8 cellular contexts compared by ENCODE assay signal in genomic region chr6:26342106-26342999, GRCh38. TPM values are rescaled to one million over a fixed set of nuclear protein-coding genes. Genes with fewer than 3 reads are reported as not detected.
DNase-seq lines count a peak whose midpoint lies in the region; ATAC-seq and TF ChIP-seq lines count a peak whose summit lies in the region.

No MANE protein-coding gene starts in this region.

- H3K4me3 ChIP-seq in Loucy (ENCODE audit: low read length, poor library complexity, severe bottlenecking) (peak overlapping the region; percentile 71), retinal pigment epithelial cell (ENCODE audit: low read length) (peak overlapping the region; percentile 15), gastroesophageal sphincter (no peak overlapping the region)

- peak overlapping the region; percentile 43 to 69 for H3K4me3 Mint-ChIP-seq in CD14-positive monocyte
- peak overlapping the region; percentile 87 for H3K4me3 Mint-ChIP-seq in central memory CD8-positive, alpha-beta T cell

- DNase-seq in CD14-positive monocyte (ENCODE audit: low spot score) (no peak), retinal pigment epithelial cell (ENCODE audit: low read depth) (no peak), dedifferentiated amniotic fluid mesenchymal stem cell (ENCODE audit: extremely low spot score) (no peak)
- no peak for DNase-seq in central memory CD8-positive, alpha-beta T cell (ENCODE audit: low spot score in 2 of 2)

- no peak for TF ChIP-seq EP300 in gastroesophageal sphincter (IDR thresholded peaks at IDR 0.05)

- peaks cover 2 to 10% (median 10%) of the 10 kb centered on the region in 3 donors for H3K27me3 Mint-ChIP-seq in CD14-positive monocyte (ENCODE audit: low read depth in 3 of 3)
- no peaks in the 10 kb centered on the region for H3K27me3 Mint-ChIP-seq in central memory CD8-positive, alpha-beta T cell

- H3K36me3 ChIP-seq in Loucy (ENCODE audit: insufficient read depth, low read length) = no peaks in the 10 kb centered on the region
- no peaks in the 10 kb centered on the region for H3K36me3 ChIP-seq in gastroesophageal sphincter

- peaks cover 6% of the 10 kb centered on the region for H3K4me1 Mint-ChIP-seq in CD14-positive monocyte
- no peaks in the 10 kb centered on the region for H3K4me1 Mint-ChIP-seq in central memory CD8-positive, alpha-beta T cell

- H3K27me3 ChIP-seq in Loucy (ENCODE audit: insufficient read depth, low read length, poor library complexity, severe bottlenecking) (no peaks in the 10 kb centered on the region), gastroesophageal sphincter (peaks cover 34% of the 10 kb centered on the region)

- WGBS in gastroesophageal sphincter (ENCODE audit: low coverage in 1 of 2), 2 donors = 47 to 58% methylated on average over 10 to 11 of the region's 11 CpGs

- TF ChIP-seq CTCF in CD14-positive monocyte (IDR thresholded peaks at IDR 0.05) (no peak), Loucy (conservative IDR thresholded peaks at IDR 0.05; ENCODE audit: low read length) (no peak), retinal pigment epithelial cell (conservative IDR thresholded peaks at IDR 0.05; ENCODE audit: low read depth, low read length) (no peak), gastroesophageal sphincter (IDR thresholded peaks at IDR 0.05) (no peak)

- H3K4me2 ChIP-seq in Loucy (ENCODE audit: low read depth, low read length, poor library complexity, severe bottlenecking) = peak overlapping the region; percentile 86

- H3K4me1 ChIP-seq in Loucy (ENCODE audit: insufficient read depth, low read length, poor library complexity, severe bottlenecking) (peaks cover 6% of the 10 kb centered on the region), gastroesophageal sphincter (peaks cover 0 to 8% (median 0%) of the 10 kb centered on the region in 3 donors)

- intact Hi-C loops in CD14-positive monocyte (cut with micrococcal nuclease) = loop anchor here (10.0 kb wide), 2 partner anchors 82 to 252 kb away; partner anchors contain the start of gene ABT1 (in 1 of the 2)

- peak overlapping the region; percentile 58 for H3K9ac ChIP-seq in Loucy (ENCODE audit: low read depth, low read length, poor library complexity, severe bottlenecking)

- TF ChIP-seq POLR2A in gastroesophageal sphincter (IDR thresholded peaks at IDR 0.05) = no peak

- ATAC-seq in GM21390 (IDR thresholded peaks at IDR 0.05; ENCODE audit: unreplicated experiment) = peak; percentile 62
- peak; percentile 59 for ATAC-seq in central memory CD8-positive, alpha-beta T cell (replicated peaks; ENCODE audit: extremely low read depth, poor library complexity, severe bottlenecking)
- ATAC-seq in GM18873 (IDR thresholded peaks at IDR 0.05; ENCODE audit: low FRiP score, unreplicated experiment) = no peak
- no peak for ATAC-seq in gastroesophageal sphincter

- no peaks in the 10 kb centered on the region for H3K36me3 Mint-ChIP-seq in CD14-positive monocyte
- H3K36me3 Mint-ChIP-seq in central memory CD8-positive, alpha-beta T cell (ENCODE audit: insufficient read depth) = no peaks in the 10 kb centered on the region

- H2AFZ ChIP-seq in Loucy (ENCODE audit: low read length) = peak overlapping the region; percentile 99

- peak overlapping the region in 3 of 7 donors; percentile 23 to 56 (median 50) for H3K27ac Mint-ChIP-seq in CD14-positive monocyte
- H3K27ac Mint-ChIP-seq in central memory CD8-positive, alpha-beta T cell (ENCODE audit: low read depth) = peak overlapping the region; percentile 91

- no peaks in the 10 kb centered on the region for H3K79me2 ChIP-seq in Loucy (ENCODE audit: insufficient read depth, low read length)

- no peaks in the 10 kb centered on the region for H3K9me2 ChIP-seq in Loucy (replicated peaks; ENCODE audit: low read depth, low read length)

- no peaks in the 10 kb centered on the region for H3K9me3 ChIP-seq in Loucy (ENCODE audit: insufficient read depth, low read depth, low read length)
- H3K9me3 ChIP-seq in gastroesophageal sphincter = no peaks in the 10 kb centered on the region

- no peak overlapping the region for H3K27ac ChIP-seq in gastroesophageal sphincter

- H4K20me1 ChIP-seq in Loucy (ENCODE audit: insufficient read depth, low read length, poor library complexity, severe bottlenecking) = no peaks in the 10 kb centered on the region

- H3F3A ChIP-seq in Loucy (ENCODE audit: low read depth) = no peaks in the 10 kb centered on the region

- no peaks in the 10 kb centered on the region for H3K9me3 Mint-ChIP-seq in CD14-positive monocyte
- H3K9me3 Mint-ChIP-seq in central memory CD8-positive, alpha-beta T cell = no peaks in the 10 kb centered on the region

RNA-seq across cellular contexts. Expression of gene BTN3A2, which starts 22.6 kb away (rescaled TPM):
- 10 to 100 TPM; 30.7 to 37.8 TPM for polyA plus RNA-seq in CD14-positive monocyte
- total RNA-seq in gastroesophageal sphincter = 10 to 100 TPM in 2 of 4 donors, 1 to 10 TPM in 2; 6.7 to 13.9 (median 10.2) TPM

RNA-seq across cellular contexts. Expression of gene BTN2A2, which starts 40.6 kb away (rescaled TPM):
- 1 to 10 TPM; 7.0 to 9.5 TPM for polyA plus RNA-seq in CD14-positive monocyte
- total RNA-seq in gastroesophageal sphincter = 10 to 100 TPM in 1 of 4 donors, 1 to 10 TPM in 3; 6.3 to 16.3 (median 7.1) TPM

RNA-seq across cellular contexts. Expression of gene BTN3A1, which starts 59.7 kb away (rescaled TPM):
- polyA plus RNA-seq in CD14-positive monocyte = 10 to 100 TPM; 19.7 to 25.1 TPM
- total RNA-seq in gastroesophageal sphincter = 10 to 100 TPM in 1 of 4 donors, 1 to 10 TPM in 3; 7.5 to 14.3 (median 8.2) TPM

Comparison
In these comparisons a context has a peak if more than half of its experiments do, and no peak if none do; other contexts are left out.
1. ATAC-seq: peak in GM21390 (single experiment) and central memory CD8-positive, alpha-beta T cell (single experiment); none in GM18873 (single experiment) and gastroesophageal sphincter (single experiment).
2. H3K4me3 ChIP-seq: peak in Loucy (single experiment) and retinal pigment epithelial cell (single experiment); none in gastroesophageal sphincter (0 of 2).